9 cellular contexts compared by ENCODE assay signal in the genomic region with DNA sequence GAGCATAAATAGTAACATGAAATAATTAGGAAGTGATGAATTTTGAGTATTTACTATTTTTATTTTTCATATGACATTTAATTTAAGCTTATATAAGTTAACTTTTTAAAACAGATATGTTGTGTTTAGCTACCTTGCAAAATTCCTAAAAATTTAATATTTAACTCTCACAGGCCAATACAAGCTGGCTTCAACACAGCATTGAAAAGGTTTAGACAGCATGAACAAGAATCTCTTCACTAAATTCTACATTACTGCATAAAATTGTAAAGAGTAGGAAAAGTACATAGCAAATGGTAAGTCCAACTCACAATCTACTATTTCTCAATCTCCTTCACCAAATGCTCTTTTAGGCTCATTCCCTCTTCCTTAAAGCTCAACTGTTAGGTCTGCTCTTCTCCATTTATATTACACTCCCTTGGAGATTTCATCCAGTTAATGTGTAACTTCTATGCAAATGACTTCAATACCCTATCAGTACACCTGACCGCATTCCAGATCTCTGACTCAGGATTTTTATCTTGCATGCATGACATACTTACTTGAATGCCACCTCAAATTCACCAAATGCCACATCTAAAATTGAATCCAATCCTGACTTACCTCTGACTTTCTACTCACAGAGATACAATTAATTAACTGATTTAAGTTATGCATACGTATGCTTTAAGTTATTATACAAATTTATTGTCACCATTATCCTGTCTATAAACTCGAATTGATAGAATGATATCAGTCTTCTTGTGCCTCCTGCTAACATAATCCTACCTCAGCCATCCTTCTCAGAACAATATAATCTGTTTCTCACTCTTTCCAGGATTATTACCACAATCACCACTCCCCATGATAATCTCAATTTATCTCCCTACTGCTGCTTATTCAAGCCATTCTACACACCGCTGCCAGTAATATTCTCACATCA.
A peak's percentile ranks its signal among the peaks of the same experiment; 100 is the strongest.
DNase-seq lines count a peak whose midpoint lies in the region; ATAC-seq and TF ChIP-seq lines count a peak whose summit lies in the region.
"Had no signal": no experiment of that assay in that cellular context is flagged by ENCODE, and none has a peak within 500 bp of the region (broad histone marks: within the 10 kb centered on the region; RNA-seq: fewer than 3 reads in every experiment).

No MANE protein-coding gene starts in this region.

- no peak for TF ChIP-seq CTCF in 22Rv1 (IDR thresholded peaks at IDR 0.05)
- no peak for TF ChIP-seq CTCF in activated B cell treated with CpG ODN at 0.5 μM for 24 hours (IDR thresholded peaks at IDR 0.05)
- TF ChIP-seq CTCF in WERI-Rb-1 (IDR thresholded peaks at IDR 0.05; ENCODE audit: low read depth, low read length) = no peak

- peaks cover 10% of the 10 kb centered on the region for H3K9me3 Mint-ChIP-seq in activated B cell treated with CpG ODN at 0.5 μM for 24 hours
- H3K9me3 Mint-ChIP-seq in activated CD4-positive, alpha-beta T cell treated with anti-CD3 and anti-CD28 coated beads for 36 hours (ENCODE audit: low read depth) = peaks cover 6% of the 10 kb centered on the region
- H3K9me3 Mint-ChIP-seq: HFFc6 had no signal

- peak; percentile 72 for ATAC-seq in HG02678 (IDR thresholded peaks at IDR 0.05; ENCODE audit: unreplicated experiment)
- peak; percentile 49 for ATAC-seq in activated B cell treated with CpG ODN at 0.5 μM for 24 hours (ENCODE audit: low read depth)
- ATAC-seq in left colon = peak; percentile 95
- no peak for ATAC-seq in activated CD4-positive, alpha-beta T cell treated with anti-CD3 and anti-CD28 coated beads for 36 hours

- H3K36me3 ChIP-seq in WERI-Rb-1 = peaks cover 7% of the 10 kb centered on the region

- DNase-seq in activated B cell treated with CpG ODN at 0.5 μM for 24 hours = no peak
- no peak for DNase-seq in left colon
- no peak for DNase-seq in mesenteric fat pad (ENCODE audit: low spot score)
- DNase-seq in WERI-Rb-1 = no peak
- no peak for DNase-seq in activated CD4-positive, alpha-beta T cell treated with anti-CD3 and anti-CD28 coated beads for 36 hours
- no peak for DNase-seq in KG1 (lab: John Stamatoyannopoulos, UW)
- DNase-seq: HFFc6 had no signal

- CTCF ChIA-PET in activated B cell treated with CpG ODN at 0.5 μM for 24 hours (lab: Charles Lee) = interaction anchor here (1.5 kb wide), 1 partner anchor 127 kb away, joined by 3 read pairs; a partner anchor contains a TSS
- CTCF ChIA-PET in activated CD4-positive, alpha-beta T cell treated with anti-CD3 and anti-CD28 coated beads for 36 hours (lab: Charles Lee) = no interaction called here

- no peaks in the 10 kb centered on the region for H3K27me3 ChIP-seq in WERI-Rb-1 (ENCODE audit: insufficient read depth, low read depth, severe bottlenecking)

- no peaks in the 10 kb centered on the region for H3K9me3 ChIP-seq in WERI-Rb-1 (ENCODE audit: severe bottlenecking)

- intact Hi-C loops in activated B cell treated with CpG ODN at 0.5 μM for 24 hours (cut with micrococcal nuclease) = loop anchor here (5.0 to 10.0 kb wide), 2 partner anchors 127 to 390 kb away; a partner anchor contains a TSS
- intact Hi-C loops in left colon (cut with DNase I, micrococcal nuclease) = no loop called here
- intact Hi-C loops in activated CD4-positive, alpha-beta T cell treated with anti-CD3 and anti-CD28 coated beads for 36 hours (cut with DNase I, micrococcal nuclease) = no loop called here

- POLR2A ChIA-PET in activated B cell treated with CpG ODN at 0.5 μM for 24 hours (lab: Charles Lee) = no interaction called here
- POLR2A ChIA-PET in activated CD4-positive, alpha-beta T cell treated with anti-CD3 and anti-CD28 coated beads for 36 hours (lab: Charles Lee) = no interaction called here

- H3K4me3 Mint-ChIP-seq in activated B cell treated with CpG ODN at 0.5 μM for 24 hours = no peak overlapping the region
- H3K4me3 Mint-ChIP-seq in activated CD4-positive, alpha-beta T cell treated with anti-CD3 and anti-CD28 coated beads for 36 hours = no peak overlapping the region
- H3K4me3 Mint-ChIP-seq: HFFc6 had no signal

- H3K36me3 Mint-ChIP-seq in activated B cell treated with CpG ODN at 0.5 μM for 24 hours (ENCODE audit: low read depth) = peaks cover 50% of the 10 kb centered on the region
- peaks cover 42% of the 10 kb centered on the region for H3K36me3 Mint-ChIP-seq in activated CD4-positive, alpha-beta T cell treated with anti-CD3 and anti-CD28 coated beads for 36 hours (ENCODE audit: low read depth)

- H3K4me1 Mint-ChIP-seq in activated B cell treated with CpG ODN at 0.5 μM for 24 hours = peaks cover 38% of the 10 kb centered on the region
- H3K4me1 Mint-ChIP-seq in activated CD4-positive, alpha-beta T cell treated with anti-CD3 and anti-CD28 coated beads for 36 hours = peaks cover 17% of the 10 kb centered on the region

- no peak overlapping the region for H3K27ac Mint-ChIP-seq in activated B cell treated with CpG ODN at 0.5 μM for 24 hours
- H3K27ac Mint-ChIP-seq in activated CD4-positive, alpha-beta T cell treated with anti-CD3 and anti-CD28 coated beads for 36 hours = no peak overlapping the region
- H3K27ac Mint-ChIP-seq: HFFc6 had no signal

- H3K4me3 ChIP-seq in WERI-Rb-1 (ENCODE audit: low read depth, low read length) = no peak overlapping the region

- H3K27me3 Mint-ChIP-seq in activated B cell treated with CpG ODN at 0.5 μM for 24 hours = no peaks in the 10 kb centered on the region
- no peaks in the 10 kb centered on the region for H3K27me3 Mint-ChIP-seq in activated CD4-positive, alpha-beta T cell treated with anti-CD3 and anti-CD28 coated beads for 36 hours

- H3K27ac ChIP-seq in 22Rv1 (peak overlapping the region; percentile 76), WERI-Rb-1 (no peak overlapping the region)
